In the genomic region with DNA sequence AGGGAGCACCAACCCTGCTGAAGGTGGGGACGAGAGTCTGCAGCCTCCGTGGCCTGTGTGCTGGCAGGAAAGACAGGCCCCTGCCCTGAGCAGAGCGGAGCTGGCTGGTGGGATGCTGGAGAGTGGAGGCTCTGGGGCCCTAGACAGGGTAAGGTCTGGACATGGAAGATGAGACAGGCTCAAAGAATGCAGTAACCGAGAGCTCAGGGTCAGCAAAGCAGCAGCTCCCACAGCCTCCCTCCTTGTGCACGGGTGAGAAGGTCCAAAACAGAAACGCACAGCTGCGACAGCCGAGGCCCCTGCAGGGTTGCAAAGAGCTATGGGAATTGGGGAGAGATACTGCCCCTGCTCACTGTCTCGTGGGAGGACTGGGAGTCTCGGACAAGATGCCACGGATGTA, we compare ENCODE assay signal across 12 cellular contexts.
DNase-seq lines count a peak whose midpoint lies in the region; ATAC-seq, FAIRE-seq and TF ChIP-seq lines count a peak whose summit lies in the region.
"Had no signal": no experiment of that assay in that cellular context is flagged by ENCODE, and none has a peak within 500 bp of the region (broad histone marks: within the 10 kb centered on the region; RNA-seq: fewer than 3 reads in every experiment).

No MANE protein-coding gene starts in this region.

- peak overlapping the region; percentile 78 for H3K27ac Mint-ChIP-seq in HFFc6
- H3K27ac Mint-ChIP-seq in astrocyte (ENCODE audit: unreplicated experiment): peak overlapping the region; percentile 97
- peak overlapping the region; percentile 58 for H3K27ac Mint-ChIP-seq in stimulated activated memory B cell treated with anti-CD40 and anti-IgM and Interleukin-4, amounts not matched to agents 10 μg/mL and 1 μg/mL and 100 μg/mL, for 72 hours
- no peak overlapping the region for H3K27ac Mint-ChIP-seq in naive thymus-derived CD4-positive, alpha-beta T cell
- H3K27ac Mint-ChIP-seq: activated CD4-positive, alpha-beta memory T cell treated with anti-CD3 and anti-CD28 coated beads for 36 hours had no signal

- H3K79me2 ChIP-seq in astrocyte (ENCODE audit: insufficient read depth, low read length) (peaks cover 71% of the 10 kb centered on the region), HepG2 (ENCODE audit: insufficient read depth, low read length) (peaks cover 90% of the 10 kb centered on the region)

- H3K4me1 ChIP-seq in astrocyte (ENCODE audit: insufficient read depth, low read length) (peaks cover 36% of the 10 kb centered on the region), HepG2 (ENCODE audit: insufficient read depth, low read length) (peaks cover 78% of the 10 kb centered on the region)
- H3K4me1 ChIP-seq in naive thymus-derived CD4-positive, alpha-beta T cell (ENCODE audit: control insufficient read depth in 2 of 2, insufficient read depth in 2 of 2, low read length in 2 of 2): no peaks in the 10 kb centered on the region

- POLR2A ChIA-PET in HepG2 (lab: Yijun Ruan, JAX): interaction anchor here (1.4 to 5.4 kb wide), 4 partner anchors 10 to 33 kb away, joined by 4 to 46 read pairs (median 18); no protein-coding TSS in a partner anchor
- POLR2A ChIA-PET in naive thymus-derived CD4-positive, alpha-beta T cell (lab: Charles Lee): no interaction called here

- peak; percentile 17; the same call in 2 of the 3 replicates for ATAC-seq in HepG2
- ATAC-seq in stimulated activated memory B cell treated with anti-CD40 and anti-IgM and Interleukin-4, amounts not matched to agents 10 μg/mL and 1 μg/mL and 100 μg/mL, for 72 hours: no peak
- no peak for ATAC-seq in activated T-cell treated with anti-CD3 and anti-CD28 coated beads, Interleukin-2, amount 50 U/mL, for 4 hours
- ATAC-seq in GM19467 (IDR thresholded peaks at IDR 0.05; ENCODE audit: unreplicated experiment): no peak
- ATAC-seq in naive thymus-derived CD4-positive, alpha-beta T cell: no peak
- ATAC-seq: esophagus mucosa; stimulated activated naive CD8-positive, alpha-beta T cell treated with anti-CD3 and anti-CD28 coated beads, Interleukin-15, Interleukin-2, amounts not matched to agents 100 U/mL and 50 U/mL, for 24 hours had no signal

- H3K27ac ChIP-seq in astrocyte (ENCODE audit: low read depth, low read length): peak overlapping the region; percentile 67
- no peak overlapping the region for H3K27ac ChIP-seq in HepG2 (ENCODE audit: extremely low read length, insufficient read depth, low read length)
- no peak overlapping the region for H3K27ac ChIP-seq in naive thymus-derived CD4-positive, alpha-beta T cell (ENCODE audit: low read depth, low read length)

- H3K36me3 ChIP-seq in astrocyte (ENCODE audit: insufficient read depth, low read length) (peaks cover 2% of the 10 kb centered on the region), HepG2 (replicated peaks in 1 of 2; ENCODE audit: control insufficient read depth in 1 of 2, insufficient read depth in 2 of 2, low read length in 2 of 2) (peaks cover 24 to 56% of the 10 kb centered on the region in 2 experiments; a peak in 4 of 5 replicates)
- H3K36me3 ChIP-seq in naive thymus-derived CD4-positive, alpha-beta T cell (ENCODE audit: control insufficient read depth in 2 of 3, insufficient read depth in 3 of 3, low read length in 3 of 3): no peaks in the 10 kb centered on the region

- no peak for TF ChIP-seq EP300 in HepG2 (IDR thresholded peaks at IDR 0.05; ENCODE audit: low read depth in 2 of 2, low read length in 2 of 2)
- TF ChIP-seq EP300 in HepG2 (CRISPR knock-in tag; IDR thresholded peaks at IDR 0.05; ENCODE audit: borderline replicate concordance): no peak

- CTCF ChIA-PET in HepG2 (lab: Yijun Ruan, JAX; ENCODE audit: low intra/inter-chr PET ratio, low total read pairs): no interaction called here
- CTCF ChIA-PET in naive thymus-derived CD4-positive, alpha-beta T cell (lab: Charles Lee): no interaction called here

- FAIRE-seq in astrocyte (lab: Jason Lieb, UNC) (peak; percentile 70), HepG2 (lab: Jason Lieb, UNC) (no peak)

- H3K9ac ChIP-seq in astrocyte (ENCODE audit: low read length) (peak overlapping the region; percentile 55), HepG2 (ENCODE audit: insufficient read depth, low read depth, low read length) (no peak overlapping the region)

- no TSS peak for BruUV-seq in HepG2 (replicated peaks; lab: Mats Ljungman, UMichigan)

- peak; percentile 73 for DNase-seq in HFFc6
- peak; percentile 91 for DNase-seq in astrocyte (ENCODE audit: low read depth)
- no peak for DNase-seq in HepG2 (ENCODE audit: low spot score)
- no peak for DNase-seq in activated T-cell treated with anti-CD3 and anti-CD28 coated beads, Interleukin-2, amount 50 U/mL, for 4 hours
- no peak for DNase-seq in NCI-H1105 treated with DMSO at 0.1 percent for 48 hours (lab: John Stamatoyannopoulos, UW)
- no peak for DNase-seq in naive thymus-derived CD4-positive, alpha-beta T cell
- DNase-seq: activated CD4-positive, alpha-beta memory T cell treated with anti-CD3 and anti-CD28 coated beads for 36 hours; NCI-H510A treated with DMSO at 0.1 percent for 48 hours; stimulated activated naive CD8-positive, alpha-beta T cell treated with anti-CD3 and anti-CD28 coated beads, Interleukin-15, Interleukin-2, amounts not matched to agents 100 U/mL and 50 U/mL, for 24 hours had no signal

- H2AFZ ChIP-seq in astrocyte (ENCODE audit: low read depth, low read length): peak overlapping the region; percentile 13
- H2AFZ ChIP-seq in HepG2 (ENCODE audit: low read length): no peak overlapping the region

- H3K4me3 Mint-ChIP-seq in HFFc6: peak overlapping the region; percentile 59
- peak overlapping the region; percentile 71 for H3K4me3 Mint-ChIP-seq in astrocyte (ENCODE audit: unreplicated experiment)
- no peak overlapping the region for H3K4me3 Mint-ChIP-seq in stimulated activated memory B cell treated with anti-CD40 and anti-IgM and Interleukin-4, amounts not matched to agents 10 μg/mL and 1 μg/mL and 100 μg/mL, for 72 hours
- no peak overlapping the region for H3K4me3 Mint-ChIP-seq in activated T-cell treated with anti-CD3 and anti-CD28 coated beads, Interleukin-2, amount 50 U/mL, for 4 hours
- no peak overlapping the region for H3K4me3 Mint-ChIP-seq in naive thymus-derived CD4-positive, alpha-beta T cell
- H3K4me3 Mint-ChIP-seq: activated CD4-positive, alpha-beta memory T cell treated with anti-CD3 and anti-CD28 coated beads for 36 hours had no signal

- 70% methylated on average over 11 of the region's 11 CpGs for WGBS in HepG2 (ENCODE audit: low lambda C conversion rate)

- H3K36me3 Mint-ChIP-seq in HFFc6 (ENCODE audit: low read depth) (peaks cover 16% of the 10 kb centered on the region), astrocyte (ENCODE audit: low read depth, unreplicated experiment) (peaks cover 13% of the 10 kb centered on the region)
- no peaks in the 10 kb centered on the region for H3K36me3 Mint-ChIP-seq in stimulated activated memory B cell treated with anti-CD40 and anti-IgM and Interleukin-4, amounts not matched to agents 10 μg/mL and 1 μg/mL and 100 μg/mL, for 72 hours
- H3K36me3 Mint-ChIP-seq in activated T-cell treated with anti-CD3 and anti-CD28 coated beads, Interleukin-2, amount 50 U/mL, for 4 hours (ENCODE audit: insufficient read depth): no peaks in the 10 kb centered on the region
- no peaks in the 10 kb centered on the region for H3K36me3 Mint-ChIP-seq in naive thymus-derived CD4-positive, alpha-beta T cell
- H3K36me3 Mint-ChIP-seq: activated CD4-positive, alpha-beta memory T cell treated with anti-CD3 and anti-CD28 coated beads for 36 hours had no signal

- H3K4me3 ChIP-seq in astrocyte (ENCODE audit: insufficient read depth, low read depth, low read length) (no peak overlapping the region), HepG2 (replicated peaks in 1 of 3; ENCODE audit: insufficient read depth in 1 of 3, low read depth in 2 of 3, low read length in 3 of 3) (no peak overlapping the region)
- H3K4me3 ChIP-seq in naive thymus-derived CD4-positive, alpha-beta T cell (ENCODE audit: low read length): no peak overlapping the region

- TF ChIP-seq RAD21 in HepG2 (CRISPR knock-in tag; IDR thresholded peaks at IDR 0.05): no peak

- H3K27me3 ChIP-seq in astrocyte (ENCODE audit: insufficient read depth, low read length): no peaks in the 10 kb centered on the region
- no peaks in the 10 kb centered on the region for H3K27me3 ChIP-seq in HepG2 (ENCODE audit: control insufficient read depth in 1 of 2, insufficient read depth in 2 of 2, low read length in 2 of 2)
- no peaks in the 10 kb centered on the region for H3K27me3 ChIP-seq in naive thymus-derived CD4-positive, alpha-beta T cell (ENCODE audit: control insufficient read depth in 2 of 2, insufficient read depth in 2 of 2, low read length in 2 of 2)

- no peak for TF ChIP-seq CTCF in HFFc6 (IDR thresholded peaks at IDR 0.05)
- no peak for TF ChIP-seq CTCF in astrocyte (IDR thresholded peaks at IDR 0.05; ENCODE audit: insufficient read depth, low read depth, low read length)
- no peak for TF ChIP-seq CTCF in HepG2 (CRISPR knock-in tag; IDR thresholded peaks at IDR 0.05)

- peak overlapping the region; percentile 64 for H3K4me2 ChIP-seq in astrocyte (ENCODE audit: low read length)
- H3K4me2 ChIP-seq in HepG2 (ENCODE audit: low read depth, low read length): no peak overlapping the region

- H4K20me1 ChIP-seq in astrocyte (ENCODE audit: insufficient read depth, low read length) (peaks cover 20% of the 10 kb centered on the region), HepG2 (ENCODE audit: insufficient read depth, low read length) (peaks cover 66% of the 10 kb centered on the region)

- H3K9me3 ChIP-seq in astrocyte (ENCODE audit: insufficient read depth, low read depth, low read length) (no peaks in the 10 kb centered on the region), HepG2 (ENCODE audit: low read length) (no peaks in the 10 kb centered on the region)
- H3K9me3 ChIP-seq in naive thymus-derived CD4-positive, alpha-beta T cell (ENCODE audit: control insufficient read depth in 2 of 3, low read length in 3 of 3): no peaks in the 10 kb centered on the region

- in situ Hi-C loops in HepG2 (cut with HindIII; ENCODE audit: extremely low pct_ligation_motif_present, low pct_unique_long_range_greater_than_20kb): no loop called here

- TF ChIP-seq POLR2A in HepG2 (IDR thresholded peaks at IDR 0.05; ENCODE audit: insufficient read depth in 1 of 2, low read depth in 2 of 2, low read length in 2 of 2): no peak

- intact Hi-C loops in HepG2 (cut with micrococcal nuclease; ENCODE audit: unreplicated experiment): loop anchor here (2.0 kb wide), 1 partner anchor 69 kb away; no protein-coding TSS in a partner anchor
- intact Hi-C loops in naive thymus-derived CD4-positive, alpha-beta T cell (cut with micrococcal nuclease): no loop called here

- H3K27me3 Mint-ChIP-seq in HFFc6 (ENCODE audit: insufficient read depth) (peaks cover 5% of the 10 kb centered on the region), astrocyte (ENCODE audit: low read depth, unreplicated experiment) (no peaks in the 10 kb centered on the region)
- H3K27me3 Mint-ChIP-seq in stimulated activated memory B cell treated with anti-CD40 and anti-IgM and Interleukin-4, amounts not matched to agents 10 μg/mL and 1 μg/mL and 100 μg/mL, for 72 hours: no peaks in the 10 kb centered on the region
- no peaks in the 10 kb centered on the region for H3K27me3 Mint-ChIP-seq in activated T-cell treated with anti-CD3 and anti-CD28 coated beads, Interleukin-2, amount 50 U/mL, for 4 hours (ENCODE audit: low read depth)
- H3K27me3 Mint-ChIP-seq in naive thymus-derived CD4-positive, alpha-beta T cell: no peaks in the 10 kb centered on the region
- H3K27me3 Mint-ChIP-seq: activated CD4-positive, alpha-beta memory T cell treated with anti-CD3 and anti-CD28 coated beads for 36 hours had no signal

- H3K9me3 Mint-ChIP-seq in HFFc6 (no peaks in the 10 kb centered on the region), astrocyte (ENCODE audit: unreplicated experiment) (no peaks in the 10 kb centered on the region)
- H3K9me3 Mint-ChIP-seq in stimulated activated memory B cell treated with anti-CD40 and anti-IgM and Interleukin-4, amounts not matched to agents 10 μg/mL and 1 μg/mL and 100 μg/mL, for 72 hours: no peaks in the 10 kb centered on the region
- no peaks in the 10 kb centered on the region for H3K9me3 Mint-ChIP-seq in activated T-cell treated with anti-CD3 and anti-CD28 coated beads, Interleukin-2, amount 50 U/mL, for 4 hours
- H3K9me3 Mint-ChIP-seq in naive thymus-derived CD4-positive, alpha-beta T cell: no peaks in the 10 kb centered on the region
- H3K9me3 Mint-ChIP-seq: activated CD4-positive, alpha-beta memory T cell treated with anti-CD3 and anti-CD28 coated beads for 36 hours had no signal

- H3K4me1 Mint-ChIP-seq in HFFc6 (ENCODE audit: low read depth) (peaks cover 72% of the 10 kb centered on the region), astrocyte (ENCODE audit: low read depth, unreplicated experiment) (peaks cover 85% of the 10 kb centered on the region)
- peaks cover 61% of the 10 kb centered on the region for H3K4me1 Mint-ChIP-seq in stimulated activated memory B cell treated with anti-CD40 and anti-IgM and Interleukin-4, amounts not matched to agents 10 μg/mL and 1 μg/mL and 100 μg/mL, for 72 hours
- H3K4me1 Mint-ChIP-seq in activated T-cell treated with anti-CD3 and anti-CD28 coated beads, Interleukin-2, amount 50 U/mL, for 4 hours (ENCODE audit: low read depth): peaks cover 2% of the 10 kb centered on the region
- H3K4me1 Mint-ChIP-seq in naive thymus-derived CD4-positive, alpha-beta T cell: peaks cover 0 to 10% (median 0%) of the 10 kb centered on the region in 7 donors

Comparison
In these comparisons a context has a peak if more than half of its experiments do, and no peak if none do; other contexts are left out.
1. DNase-seq: peak in HFFc6 (single experiment) and astrocyte (single experiment); none in HepG2 (single experiment), activated T-cell treated with anti-CD3 and anti-CD28 coated beads, Interleukin-2, amount 50 U/mL, for 4 hours (single experiment), NCI-H1105 treated with DMSO at 0.1 percent for 48 hours (single experiment) and naive thymus-derived CD4-positive, alpha-beta T cell (0 of 9).
2. H3K27ac Mint-ChIP-seq: peak in HFFc6 (single experiment), astrocyte (single experiment) and stimulated activated memory B cell treated with anti-CD40 and anti-IgM and Interleukin-4, amounts not matched to agents 10 μg/mL and 1 μg/mL and 100 μg/mL, for 72 hours (single experiment); none in naive thymus-derived CD4-positive, alpha-beta T cell (0 of 9).
3. H3K4me3 Mint-ChIP-seq: peak in HFFc6 (single experiment) and astrocyte (single experiment); none in stimulated activated memory B cell treated with anti-CD40 and anti-IgM and Interleukin-4, amounts not matched to agents 10 μg/mL and 1 μg/mL and 100 μg/mL, for 72 hours (single experiment), activated T-cell treated with anti-CD3 and anti-CD28 coated beads, Interleukin-2, amount 50 U/mL, for 4 hours (single experiment) and naive thymus-derived CD4-positive, alpha-beta T cell (0 of 10).